Comparison of ENCODE assay signal across 9 cellular contexts in genomic region chr1:3903141-3904005, GRCh38. TPM values are rescaled to one million over a fixed set of nuclear protein-coding genes. Genes with fewer than 3 reads are reported as not detected.
DNase-seq lines count a peak whose midpoint lies in the region; ATAC-seq lines count a peak whose summit lies in the region.
"Had no signal": no experiment of that assay in that cellular context is flagged by ENCODE, and none has a peak within 500 bp of the region (broad histone marks: within the 10 kb centered on the region; RNA-seq: fewer than 3 reads in every experiment).

No MANE protein-coding gene starts in this region.

- H3K4me3 ChIP-seq in NT2/D1 (ENCODE audit: insufficient read length, low read depth) = no peak overlapping the region
- no peak overlapping the region for H3K4me3 ChIP-seq in effector memory CD4-positive, alpha-beta T cell (ENCODE audit: insufficient read depth, low read depth, low read length, poor library complexity, severe bottlenecking)
- no peak overlapping the region for H3K4me3 ChIP-seq in MG63
- H3K4me3 ChIP-seq: sigmoid colon had no signal

- H3K27me3 ChIP-seq in NT2/D1 (ENCODE audit: insufficient read depth, insufficient read length) = no peaks in the 10 kb centered on the region
- no peaks in the 10 kb centered on the region for H3K27me3 ChIP-seq in effector memory CD4-positive, alpha-beta T cell (replicated peaks; ENCODE audit: control insufficient read depth, insufficient read depth, low read length, poor library complexity, severe bottlenecking)
- no peaks in the 10 kb centered on the region for H3K27me3 ChIP-seq in MG63
- H3K27me3 ChIP-seq: sigmoid colon had no signal

- H3K27ac Mint-ChIP-seq in activated T-cell treated with anti-CD3 and anti-CD28 coated beads, Interleukin-2, amount 50 U/mL, for 24 hours = peak overlapping the region; percentile 99
- peak overlapping the region; percentile 57 for H3K27ac Mint-ChIP-seq in stimulated activated memory B cell treated with anti-CD40 and anti-IgM and Interleukin-4, amounts not matched to agents 10 μg/mL and 1 μg/mL and 100 μg/mL, for 72 hours

- H3K9me3 Mint-ChIP-seq in activated T-cell treated with anti-CD3 and anti-CD28 coated beads, Interleukin-2, amount 50 U/mL, for 24 hours = peaks cover 3% of the 10 kb centered on the region
- no peaks in the 10 kb centered on the region for H3K9me3 Mint-ChIP-seq in stimulated activated memory B cell treated with anti-CD40 and anti-IgM and Interleukin-4, amounts not matched to agents 10 μg/mL and 1 μg/mL and 100 μg/mL, for 72 hours

- peaks cover 17% of the 10 kb centered on the region for H3K4me1 ChIP-seq in NT2/D1 (ENCODE audit: insufficient read depth, insufficient read length)
- H3K4me1 ChIP-seq in effector memory CD4-positive, alpha-beta T cell (ENCODE audit: control insufficient read depth, insufficient read depth, low read length, poor library complexity, severe bottlenecking) = peaks cover 31% of the 10 kb centered on the region

- peak overlapping the region; percentile 54 for H3K27ac ChIP-seq in effector memory CD4-positive, alpha-beta T cell (ENCODE audit: insufficient read depth, low read length, poor library complexity, severe bottlenecking)
- H3K27ac ChIP-seq: sigmoid colon had no signal

- H3K4me3 Mint-ChIP-seq in activated T-cell treated with anti-CD3 and anti-CD28 coated beads, Interleukin-2, amount 50 U/mL, for 24 hours = peak overlapping the region; percentile 92
- H3K4me3 Mint-ChIP-seq in stimulated activated memory B cell treated with anti-CD40 and anti-IgM and Interleukin-4, amounts not matched to agents 10 μg/mL and 1 μg/mL and 100 μg/mL, for 72 hours = no peak overlapping the region

- peaks cover 46% of the 10 kb centered on the region for H3K4me1 Mint-ChIP-seq in activated T-cell treated with anti-CD3 and anti-CD28 coated beads, Interleukin-2, amount 50 U/mL, for 24 hours (ENCODE audit: low read depth)
- peaks cover 18% of the 10 kb centered on the region for H3K4me1 Mint-ChIP-seq in stimulated activated memory B cell treated with anti-CD40 and anti-IgM and Interleukin-4, amounts not matched to agents 10 μg/mL and 1 μg/mL and 100 μg/mL, for 72 hours

- peak overlapping the region; percentile 50 for H3K9ac ChIP-seq in NT2/D1 (ENCODE audit: insufficient read length, low read depth)

- H3K36me3 ChIP-seq in NT2/D1 (ENCODE audit: insufficient read depth, insufficient read length, low read length) (peaks cover 2% of the 10 kb centered on the region), MG63 (peaks cover 7% of the 10 kb centered on the region)
- H3K36me3 ChIP-seq in effector memory CD4-positive, alpha-beta T cell (ENCODE audit: control insufficient read depth, insufficient read depth, low read length) = no peaks in the 10 kb centered on the region
- H3K36me3 ChIP-seq: sigmoid colon had no signal

- ATAC-seq in stimulated activated memory B cell treated with anti-CD40 and anti-IgM and Interleukin-4, amounts not matched to agents 10 μg/mL and 1 μg/mL and 100 μg/mL, for 72 hours = no peak
- ATAC-seq in HG02763 (IDR thresholded peaks at IDR 0.05; ENCODE audit: unreplicated experiment) = no peak

- peaks cover under 1% of the 10 kb centered on the region; the same call in 1 of the 2 replicates for H3K9me3 ChIP-seq in NT2/D1 (ENCODE audit: insufficient read depth, low read length)
- no peaks in the 10 kb centered on the region for H3K9me3 ChIP-seq in effector memory CD4-positive, alpha-beta T cell (ENCODE audit: control insufficient read depth, low read length)
- H3K9me3 ChIP-seq in MG63 = peaks cover 10% of the 10 kb centered on the region
- H3K9me3 ChIP-seq: sigmoid colon had no signal

- DNase-seq in activated T-cell treated with anti-CD3 and anti-CD28 coated beads, Interleukin-2, amount 50 U/mL, for 24 hours = peak; percentile 47
- DNase-seq in activated T-cell treated with anti-CD3 and anti-CD28 coated beads for 4 hours (no peak), NT2/D1 (ENCODE audit: low read depth, low spot score) (no peak), MG63 (no peak), occipital lobe (lab: John Stamatoyannopoulos, UW) (no peak)
- DNase-seq in effector memory CD4-positive, alpha-beta T cell = no peak
- DNase-seq: sigmoid colon had no signal

- H3K36me3 Mint-ChIP-seq in activated T-cell treated with anti-CD3 and anti-CD28 coated beads, Interleukin-2, amount 50 U/mL, for 24 hours (ENCODE audit: low read depth) = peaks cover 13% of the 10 kb centered on the region
- peaks cover 3% of the 10 kb centered on the region for H3K36me3 Mint-ChIP-seq in stimulated activated memory B cell treated with anti-CD40 and anti-IgM and Interleukin-4, amounts not matched to agents 10 μg/mL and 1 μg/mL and 100 μg/mL, for 72 hours

- no peaks in the 10 kb centered on the region for H3K27me3 Mint-ChIP-seq in activated T-cell treated with anti-CD3 and anti-CD28 coated beads, Interleukin-2, amount 50 U/mL, for 24 hours
- H3K27me3 Mint-ChIP-seq in stimulated activated memory B cell treated with anti-CD40 and anti-IgM and Interleukin-4, amounts not matched to agents 10 μg/mL and 1 μg/mL and 100 μg/mL, for 72 hours = no peaks in the 10 kb centered on the region

RNA-seq across cellular contexts. Expression of gene C1orf174, which starts 3.3 kb away (rescaled TPM):
- 49.3 and 61.2 TPM in 2 replicates for total RNA-seq in MG63 (2014; rRNA removed; shearing (Covaris generic); ENCODE audit: low replicate concordance)
- 17.3 TPM for total RNA-seq in occipital lobe

RNA-seq across cellular contexts. Expression of gene DFFB, which starts 46.1 kb away (rescaled TPM):
- total RNA-seq in MG63 (2014; rRNA removed; shearing (Covaris generic); ENCODE audit: low replicate concordance) = 12.7 and 19.1 TPM in 2 replicates
- 12.6 TPM for total RNA-seq in occipital lobe

RNA-seq across cellular contexts. Expression of gene CEP104, which starts 46.4 kb away (rescaled TPM):
- 4.9 TPM in 2 replicates for total RNA-seq in MG63 (2014; rRNA removed; shearing (Covaris generic); ENCODE audit: low replicate concordance)
- total RNA-seq in occipital lobe = 16.7 TPM
